ENCODE assay signal across 1 cellular context in the genomic region with DNA sequence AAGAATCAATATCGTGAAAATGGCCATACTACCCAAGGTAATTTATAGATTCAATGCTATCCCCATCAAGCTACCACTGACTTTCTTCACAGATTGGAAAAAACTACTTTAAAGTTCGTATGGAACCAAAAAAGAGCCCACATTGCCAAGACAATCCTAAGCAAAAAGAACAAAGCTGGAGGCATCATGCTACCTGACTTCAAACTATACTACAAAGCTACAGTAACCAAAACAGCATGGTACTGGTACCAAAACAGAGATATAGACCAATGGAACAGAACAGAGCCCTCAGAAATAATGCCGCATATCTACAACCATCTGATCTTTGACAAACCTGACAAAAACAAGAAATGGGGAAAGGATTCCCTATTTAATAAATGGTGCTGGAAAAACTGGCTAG. TPM values are rescaled to one million over a fixed set of nuclear protein-coding genes. Genes with fewer than 3 reads are reported as not detected.
"Had no signal": no experiment of that assay in that cellular context is flagged by ENCODE, and none has a peak within 500 bp of the region (broad histone marks: within the 10 kb centered on the region; RNA-seq: fewer than 3 reads in every experiment).

No MANE protein-coding gene starts in this region.

RNA-seq across cellular contexts. Expression of a gene that starts 53.7 kb away (rescaled TPM):
- polyA plus RNA-seq: foreskin keratinocyte had no signal
